ENCODE assay signal across 7 cellular contexts in genomic region chrX:72487661-72488060, GRCh38.
"Had no signal": no experiment of that assay in that cellular context is flagged by ENCODE, and none has a peak within 500 bp of the region (broad histone marks: within the 10 kb centered on the region; RNA-seq: fewer than 3 reads in every experiment).

No MANE protein-coding gene starts in this region.

- H3K9me3 Mint-ChIP-seq: HFFc6 had no signal

- H3K4me3 Mint-ChIP-seq: H9, HFFc6, IgD-negative memory B cell had no signal

- H3K9ac ChIP-seq: GM23248 had no signal

- ATAC-seq: HCT116, HepG2 had no signal

- DNase-seq: GM23248, GOT3, H9, HFFc6 had no signal

- H3K4me3 ChIP-seq: GM23248 had no signal

- H3K27ac Mint-ChIP-seq: H9, HFFc6, IgD-negative memory B cell had no signal
